Comparison of ENCODE assay signal across 22 cellular contexts in genomic region chr5:115986358-115986757, GRCh38. TPM values are rescaled to one million over a fixed set of nuclear protein-coding genes. Genes with fewer than 3 reads are reported as not detected.
A peak's percentile ranks its signal among the peaks of the same experiment; 100 is the strongest.
DNase-seq lines count a peak whose midpoint lies in the region; ATAC-seq, FAIRE-seq and TF ChIP-seq lines count a peak whose summit lies in the region.
"Had no signal": no experiment of that assay in that cellular context is flagged by ENCODE, and none has a peak within 500 bp of the region (broad histone marks: within the 10 kb centered on the region; RNA-seq: fewer than 3 reads in every experiment).

No MANE protein-coding gene starts in this region.

- intact Hi-C loops in left ventricle myocardium superior (cut with micrococcal nuclease): no loop called here
- intact Hi-C loops in cardiac septum (cut with DNase I): no loop called here

- no peak overlapping the region for H3K27ac ChIP-seq in WERI-Rb-1
- H3K27ac ChIP-seq: colonic mucosa, foreskin keratinocyte had no signal

- H3K27me3 ChIP-seq in WERI-Rb-1 (ENCODE audit: insufficient read depth, low read depth, severe bottlenecking): no peaks in the 10 kb centered on the region
- H3K27me3 ChIP-seq: colonic mucosa had no signal

- DNase-seq in left ventricle myocardium superior: no peak
- DNase-seq in cardiac septum (ENCODE audit: low spot score): no peak
- DNase-seq in astrocyte of the spinal cord (ENCODE audit: low read depth, low spot score): peak; percentile 72
- peak; percentile 18 for DNase-seq in foreskin melanocyte
- DNase-seq in urothelium cell line (ENCODE audit: low spot score): no peak
- DNase-seq in activated T-cell treated with anti-CD3 and anti-CD28 coated beads, Interleukin-2, amount 50 U/mL, for 48 hours: no peak
- no peak for DNase-seq in WERI-Rb-1
- DNase-seq: activated CD8-positive, alpha-beta T cell treated with anti-CD3 and anti-CD28 coated beads for 36 hours; activated naive CD4-positive, alpha-beta T cell treated with Interleukin-2 at 50 U/mL for 16 hours; anterior cingulate cortex; CD8-positive, alpha-beta T cell; colonic mucosa; DMS79; foreskin keratinocyte; NCI-H1417; NCI-H524 treated with DMSO at 0.1 percent for 48 hours; occipital lobe; RPMI8226 had no signal

- no peak overlapping the region for H3K4me3 ChIP-seq in astrocyte of the spinal cord (ENCODE audit: low read depth, low read length)
- H3K4me3 ChIP-seq in WERI-Rb-1 (ENCODE audit: low read depth, low read length): no peak overlapping the region
- H3K4me3 ChIP-seq: colonic mucosa had no signal

- H3K9me3 ChIP-seq in WERI-Rb-1 (ENCODE audit: severe bottlenecking): no peaks in the 10 kb centered on the region
- H3K9me3 ChIP-seq: colonic mucosa had no signal

- in situ Hi-C loops in astrocyte of the spinal cord (cut with HindIII; ENCODE audit: low sequenced_read_pairs): no loop called here

- H3K36me3 ChIP-seq in WERI-Rb-1: no peaks in the 10 kb centered on the region
- H3K36me3 ChIP-seq: colonic mucosa had no signal

- peak; percentile 70 for FAIRE-seq in urothelium cell line (lab: Jason Lieb, UNC)

- no peak for TF ChIP-seq CTCF in astrocyte of the spinal cord (IDR thresholded peaks at IDR 0.05; ENCODE audit: low read depth, low read length)
- no peak for TF ChIP-seq CTCF in WERI-Rb-1 (IDR thresholded peaks at IDR 0.05; ENCODE audit: low read depth, low read length)

- ATAC-seq in left ventricle myocardium superior (peak; percentile 66), HG02870 (IDR thresholded peaks at IDR 0.05; ENCODE audit: unreplicated experiment) (no peak)
- ATAC-seq: activated CD8-positive, alpha-beta T cell treated with anti-CD3 and anti-CD28 coated beads for 36 hours; CD8-positive, alpha-beta T cell; foreskin keratinocyte; HCT116; sciatic nerve had no signal

RNA-seq across cellular contexts. Expression of gene LVRN, which starts 24.1 kb away (rescaled TPM):
- 0.59 TPM for total RNA-seq in left ventricle myocardium superior
- total RNA-seq in cardiac septum: 0.27 TPM
- total RNA-seq: CD8-positive, alpha-beta T cell; kidney epithelial cell had no signal

RNA-seq across cellular contexts. Expression of gene ARL14EPL, which starts 45.9 kb away (rescaled TPM):
- total RNA-seq in left ventricle myocardium superior: not detected
- total RNA-seq in cardiac septum: not detected
- total RNA-seq: activated CD8-positive, alpha-beta T cell treated with anti-CD3 and anti-CD28 coated beads for 36 hours; colonic mucosa; foreskin keratinocyte; kidney epithelial cell; occipital lobe; sciatic nerve had no signal

Comparison
In these comparisons a context has a peak if more than half of its experiments do, and no peak if none do; other contexts are left out.
1. DNase-seq: peak in astrocyte of the spinal cord (single experiment) and foreskin melanocyte (single experiment); none in left ventricle myocardium superior (single experiment), cardiac septum (single experiment), urothelium cell line (single experiment), activated T-cell treated with anti-CD3 and anti-CD28 coated beads, Interleukin-2, amount 50 U/mL, for 48 hours (0 of 2) and WERI-Rb-1 (single experiment).